ENCODE assay signal across 21 cellular contexts in the genomic region with DNA sequence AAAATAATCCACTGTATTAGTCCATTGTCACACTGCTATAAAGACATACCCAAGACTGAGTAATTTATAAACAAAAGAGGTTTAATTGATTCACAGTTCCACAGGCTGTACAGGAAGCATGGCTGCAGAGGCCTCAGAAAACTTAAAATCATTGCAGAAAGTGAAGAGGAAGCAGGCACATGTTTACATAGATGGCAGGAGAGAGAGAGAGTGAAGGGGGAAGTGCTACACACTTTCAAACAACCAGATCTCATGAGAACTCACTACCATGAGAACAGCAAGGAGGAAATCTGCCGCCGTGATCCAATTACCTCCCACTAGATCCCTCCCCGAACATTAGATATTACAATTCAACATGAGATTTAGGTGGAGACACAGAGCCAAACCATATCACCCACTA. TPM values are rescaled to one million over a fixed set of nuclear protein-coding genes. Genes with fewer than 3 reads are reported as not detected.
"Had no signal": no experiment of that assay in that cellular context is flagged by ENCODE, and none has a peak within 500 bp of the region (broad histone marks: within the 10 kb centered on the region; RNA-seq: fewer than 3 reads in every experiment).

No MANE protein-coding gene starts in this region.

RNA-seq across cellular contexts. Expression of a gene that starts 55.5 kb away (rescaled TPM):
- total RNA-seq: esophagus muscularis mucosa; fibroblast of lung; foreskin keratinocyte; gastroesophageal sphincter; heart left ventricle; hepatocyte; kidney; left lobe of liver; liver; lung; mesothelial cell of epicardium; mucosa of descending colon; naive thymus-derived CD4-positive, alpha-beta T cell; osteocyte; right atrium auricular region; sciatic nerve; smooth muscle cell; suprapubic skin; transverse colon; upper lobe of right lung; uterus had no signal
